Comparison of ENCODE assay signal across 12 cellular contexts in genomic region chr10:29627201-29628105, GRCh38. TPM values are rescaled to one million over a fixed set of nuclear protein-coding genes. Genes with fewer than 3 reads are reported as not detected.
A peak's percentile ranks its signal among the peaks of the same experiment; 100 is the strongest.
DNase-seq lines count a peak whose midpoint lies in the region; ATAC-seq, FAIRE-seq and TF ChIP-seq lines count a peak whose summit lies in the region.
"Had no signal": no experiment of that assay in that cellular context is flagged by ENCODE, and none has a peak within 500 bp of the region (broad histone marks: within the 10 kb centered on the region; RNA-seq: fewer than 3 reads in every experiment).

No MANE protein-coding gene starts in this region.

- no peak overlapping the region for H4K5ac ChIP-seq in H1 (ENCODE audit: insufficient read length, low read depth, low read length)

- TF ChIP-seq EP300 in H1 (IDR thresholded peaks at IDR 0.05; ENCODE audit: borderline replicate concordance in 1 of 2, low read depth in 2 of 2, low read length in 2 of 2): no peak

- no peak overlapping the region for H3K18ac ChIP-seq in H1 (ENCODE audit: extremely low read depth, low read length)

- WGBS in H1 (ENCODE audit: extremely low coverage in 1 of 2, insufficient coverage in 1 of 2, insufficient read length in 1 of 2, insufficient replicate concordance in 2 of 2, low coverage in 1 of 2, low lambda C conversion rate in 2 of 2, missing lambda C conversion rate in 1 of 2), 2 experiments: 92% methylated on average over 7 of the region's 7 CpGs; no CpG with 5 or more reads in 1 of the 2 experiments
- 55% methylated on average over 7 of the region's 7 CpGs for WGBS in prostate gland

- H3K23ac ChIP-seq in H1 (ENCODE audit: insufficient read length): no peak overlapping the region

- no peak for FAIRE-seq in H1 (lab: Jason Lieb, UNC)

- no peak overlapping the region for H3K4ac ChIP-seq in H1 (replicated peaks; ENCODE audit: insufficient read length, low read depth, low read length)

- POLR2A ChIA-PET in H1 (lab: Charles Lee; ENCODE audit: partially characterized antibody): no interaction called here

- no peak overlapping the region for H4K8ac ChIP-seq in H1 (ENCODE audit: extremely low read depth, insufficient read depth, low read length)

- H3K4me1 ChIP-seq in H1 (replicated peaks in 1 of 4; ENCODE audit: control insufficient read depth in 3 of 4, insufficient read depth in 4 of 4, low read length in 3 of 4) (peaks cover 0 to 8% (median 0%) of the 10 kb centered on the region in 4 experiments; a peak in 2 of 7 replicates), prostate gland (replicated peaks) (peaks cover 7% of the 10 kb centered on the region)

- no peak for TF ChIP-seq RAD21 in H1 (IDR thresholded peaks at IDR 0.05 in 1 of 2, conservative IDR thresholded peaks at IDR 0.05 in 1 of 2; ENCODE audit: low read depth in 2 of 2, low read length in 2 of 2)

- H3K4me3 ChIP-seq in H1 (ENCODE audit: extremely low read depth in 1 of 4, insufficient read depth in 2 of 4, low read depth in 3 of 4, low read length in 4 of 4): no peak overlapping the region
- no peak overlapping the region for H3K4me3 ChIP-seq in prostate gland
- H3K4me3 ChIP-seq: mucosa of descending colon, right lobe of liver had no signal

- H3K9me3 ChIP-seq in H1 (ENCODE audit: insufficient read depth in 2 of 2, low read depth in 1 of 2, low read length in 1 of 2) (no peaks in the 10 kb centered on the region), prostate gland (no peaks in the 10 kb centered on the region)
- H3K9me3 ChIP-seq: mucosa of descending colon, right lobe of liver had no signal

- H2BK12ac ChIP-seq in H1 (ENCODE audit: low read depth, low read length): no peak overlapping the region

- DNase-seq in COLO829 (ENCODE audit: low spot score): peak; percentile 47
- DNase-seq in NCI-H69 (lab: John Stamatoyannopoulos, UW): peak; percentile 4
- DNase-seq in H1 (ENCODE audit: low read depth in 1 of 2, low spot score in 2 of 2): no peak
- no peak for DNase-seq in prostate gland (ENCODE audit: low spot score)
- DNase-seq in erythroblast (lab: John Stamatoyannopoulos, UW): no peak
- no peak for DNase-seq in activated CD4-positive, alpha-beta T cell treated with anti-CD3 and anti-CD28 coated beads for 48 hours
- DNase-seq: activated CD8-positive, alpha-beta T cell treated with anti-CD3 and anti-CD28 coated beads, Interleukin-2, amount 10 ng/mL, durations not matched to agents 7 days and 5 days; H7; mucosa of descending colon had no signal

- H3K36me3 ChIP-seq in H1 (ENCODE audit: control insufficient read depth in 2 of 4, insufficient read depth in 4 of 4, low read length in 3 of 4): no peaks in the 10 kb centered on the region
- H3K36me3 ChIP-seq in prostate gland: no peaks in the 10 kb centered on the region
- H3K36me3 ChIP-seq: right lobe of liver had no signal

- H3K79me2 ChIP-seq in H1 (ENCODE audit: control insufficient read depth in 1 of 2, insufficient read depth in 2 of 2, low read length in 2 of 2): peaks cover 0 to 5% of the 10 kb centered on the region in 2 experiments; a peak in 2 of 4 replicates

- TF ChIP-seq POLR2A in H1 (IDR thresholded peaks at IDR 0.05; ENCODE audit: control extremely low read depth in 1 of 2, low read depth in 2 of 2, low read length in 2 of 2) (no peak), prostate gland (IDR thresholded peaks at IDR 0.05) (no peak), erythroblast (IDR thresholded peaks at IDR 0.05; ENCODE audit: low read length) (no peak)

- no peaks in the 10 kb centered on the region for H4K20me1 ChIP-seq in H1 (replicated peaks in 1 of 2; ENCODE audit: control insufficient read depth in 1 of 2, insufficient read depth in 2 of 2, low read length in 2 of 2)

- H2BK20ac ChIP-seq in H1 (ENCODE audit: low read length): no peak overlapping the region

- intact Hi-C loops in prostate gland (cut with DNase I): no loop called here

- no peak for ATAC-seq in GM18511 (IDR thresholded peaks at IDR 0.05; ENCODE audit: unreplicated experiment)
- ATAC-seq in HG03039 (IDR thresholded peaks at IDR 0.05; ENCODE audit: unreplicated experiment): no peak
- ATAC-seq: activated CD8-positive, alpha-beta T cell treated with anti-CD3 and anti-CD28 coated beads, Interleukin-2, amount 10 ng/mL, durations not matched to agents 7 days and 5 days; mucosa of descending colon had no signal

- no peak for TF ChIP-seq CTCF in H1 (IDR thresholded peaks at IDR 0.05; ENCODE audit: control extremely low read depth in 1 of 3, insufficient read depth in 1 of 3, low read depth in 1 of 3, low read length in 3 of 3)
- no peak for TF ChIP-seq CTCF in prostate gland (IDR thresholded peaks at IDR 0.05)

- H3K79me1 ChIP-seq in H1 (ENCODE audit: low read depth, low read length): 0 out of 2 replicates have a peak, but pooled peaks cover 2% of the 10 kb centered on the region

- CTCF ChIA-PET in H1 (lab: Charles Lee; ENCODE audit: partially characterized antibody): interaction anchor here (0.6 to 1.3 kb wide), 5 partner anchors 36 to 113 kb away, joined by 3 to 4 read pairs (median 3); no protein-coding TSS in a partner anchor

- no peak overlapping the region for H4K91ac ChIP-seq in H1 (replicated peaks; ENCODE audit: insufficient read length, low read length)

- no peak overlapping the region for H3K4me2 ChIP-seq in H1 (ENCODE audit: insufficient read depth in 1 of 2, low read depth in 2 of 2, low read length in 2 of 2)

- no peak overlapping the region for H3K9ac ChIP-seq in H1 (replicated peaks in 1 of 4; ENCODE audit: extremely low read depth in 1 of 4, low read depth in 3 of 4, low read length in 3 of 4)

- H2BK120ac ChIP-seq in H1 (replicated peaks; ENCODE audit: low read depth, low read length): no peak overlapping the region

- no peak overlapping the region for H2BK5ac ChIP-seq in H1 (ENCODE audit: low read depth, low read length)

- H3K14ac ChIP-seq in H1 (ENCODE audit: insufficient read length): no peak overlapping the region

- no peak overlapping the region for H2AK5ac ChIP-seq in H1 (ENCODE audit: low read depth, low read length)

- 0 out of 2 replicates have a peak, but pooled peaks cover under 1% of the 10 kb centered on the region for H3K23me2 ChIP-seq in H1 (ENCODE audit: low read depth, low read length)

- H2AFZ ChIP-seq in H1 (ENCODE audit: low read length): no peak overlapping the region

- H3K27ac ChIP-seq in H1 (ENCODE audit: low read depth, low read length): no peak overlapping the region
- H3K27ac ChIP-seq in prostate gland: peak overlapping the region; percentile 3 to 84
- H3K27ac ChIP-seq: right lobe of liver had no signal

- no peak overlapping the region for H3K56ac ChIP-seq in H1 (replicated peaks; ENCODE audit: insufficient read length, low read depth, low read length)

- no peak overlapping the region for H2BK15ac ChIP-seq in H1 (ENCODE audit: low read length)

- H3K27me3 ChIP-seq in H1 (replicated peaks in 1 of 4; ENCODE audit: control insufficient read depth in 3 of 4, extremely low read depth in 1 of 4, insufficient read depth in 3 of 4, low read length in 3 of 4): no peaks in the 10 kb centered on the region
- no peaks in the 10 kb centered on the region for H3K27me3 ChIP-seq in prostate gland (replicated peaks; ENCODE audit: insufficient read depth)
- H3K27me3 ChIP-seq: right lobe of liver had no signal

TF ChIP-seq in H1, 55 proteins besides CTCF, POLR2A, EP300 and RAD21:
- no peak for TF ChIP-seq JUND (IDR thresholded peaks at IDR 0.05; ENCODE audit: low read length)
- 0 out of 4 replicates have a peak, but pooled peaks of 1 of the 2 experiments have one; percentile 42 for TF ChIP-seq HDAC2 (IDR thresholded peaks at IDR 0.05; ENCODE audit: borderline replicate concordance in 1 of 2, low read depth in 2 of 2, low read length in 2 of 2)
- TF ChIP-seq KDM1A (IDR thresholded peaks at IDR 0.05; ENCODE audit: borderline replicate concordance, low read length): peak; percentile 70; the same call in 1 of the 2 replicates
- TF ChIP-seq CEBPB (IDR thresholded peaks at IDR 0.05; ENCODE audit: low read depth, low read length): no peak

RNA-seq across cellular contexts. Expression of gene SVIL, which starts 7.3 kb away (rescaled TPM):
- total RNA-seq in H1 (2021; fragmentation: NEBNext Ultra II Directional; extraction: Animal tissue kit (Norgen Biotek cat#: 25700)): 15.4 and 16.0 TPM in 2 replicates
- 4.3 and 4.7 TPM in 2 replicates for polyA plus RNA-seq in H1 (2011; rRNA removed)
- polyA plus RNA-seq in H1 (2011; cell fraction: cytosol; rRNA removed): 5.3 TPM
- polyA plus RNA-seq in H1 (2011; cell fraction: nucleus; rRNA removed): 18.4 TPM
- 11.8 to 19.5 TPM (median 12.7 TPM) in 4 replicates for polyA plus RNA-seq in H1 (2012, experiment 1 of 2)
- 0.76 TPM for polyA plus RNA-seq in H1 (2012, experiment 2 of 2)
- polyA plus RNA-seq in H1 (2013, experiment 1 of 2): 14.1 TPM
- polyA plus RNA-seq in H1 (2013, experiment 2 of 2): 13.6 TPM
- polyA minus RNA-seq in H1 (2011; rRNA and poly(A)+ RNA removed): 12.4 and 14.0 TPM in 2 replicates
- polyA minus RNA-seq in H1 (2011; cell fraction: cytosol; rRNA and poly(A)+ RNA removed): 14.7 TPM
- polyA minus RNA-seq in H1 (2011; cell fraction: nucleus; rRNA and poly(A)+ RNA removed): 18.8 TPM
- total RNA-seq in prostate gland: 100 to 1,000 TPM in 1 of 2 donors, 10 to 100 TPM in 1; 92.9 to 524 TPM

Comparison
In these comparisons a context has a peak if more than half of its experiments do, and no peak if none do; other contexts are left out.
1. DNase-seq: peak in COLO829 (single experiment) and NCI-H69 (single experiment); none in H1 (0 of 2), prostate gland (single experiment), erythroblast (0 of 2) and activated CD4-positive, alpha-beta T cell treated with anti-CD3 and anti-CD28 coated beads for 48 hours (single experiment).